In the genomic region with DNA sequence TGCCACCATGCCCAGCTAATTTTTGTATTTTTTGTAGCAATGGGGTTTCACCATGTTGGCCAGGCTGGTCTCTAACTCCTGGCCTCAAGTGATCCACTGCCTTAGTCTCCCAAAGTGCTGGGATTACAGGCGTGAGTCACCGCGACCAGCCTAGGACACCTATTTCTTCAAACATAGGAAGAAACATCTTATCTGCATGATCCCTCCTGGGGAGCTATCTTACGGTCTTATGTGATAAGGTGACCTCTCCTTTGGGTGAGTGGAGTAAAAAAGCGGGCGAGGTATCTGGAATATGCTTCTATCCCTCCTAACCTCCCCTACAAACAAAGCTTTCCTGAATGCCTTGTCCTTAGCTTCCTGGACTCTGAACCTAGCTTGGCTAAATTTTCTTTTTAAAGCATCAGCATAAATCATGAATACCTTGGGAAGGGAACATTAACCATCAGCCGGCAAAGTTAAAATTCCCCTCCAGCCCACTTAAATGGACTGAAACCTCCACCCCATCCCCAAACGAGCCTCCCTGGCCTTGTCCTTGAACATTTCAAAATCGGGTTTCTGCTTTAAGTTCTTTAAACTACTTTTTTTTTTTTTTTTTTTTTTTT, we compare ENCODE assay signal across 1 cellular context.
TF ChIP-seq lines count a peak whose summit lies in the region.

No MANE protein-coding gene starts in this region.

TF ChIP-seq in K562, 482 proteins besides CTCF, POLR2A, EP300 and RAD21 (continued from another document and continues in another):
- TF ChIP-seq, protein P1, sequence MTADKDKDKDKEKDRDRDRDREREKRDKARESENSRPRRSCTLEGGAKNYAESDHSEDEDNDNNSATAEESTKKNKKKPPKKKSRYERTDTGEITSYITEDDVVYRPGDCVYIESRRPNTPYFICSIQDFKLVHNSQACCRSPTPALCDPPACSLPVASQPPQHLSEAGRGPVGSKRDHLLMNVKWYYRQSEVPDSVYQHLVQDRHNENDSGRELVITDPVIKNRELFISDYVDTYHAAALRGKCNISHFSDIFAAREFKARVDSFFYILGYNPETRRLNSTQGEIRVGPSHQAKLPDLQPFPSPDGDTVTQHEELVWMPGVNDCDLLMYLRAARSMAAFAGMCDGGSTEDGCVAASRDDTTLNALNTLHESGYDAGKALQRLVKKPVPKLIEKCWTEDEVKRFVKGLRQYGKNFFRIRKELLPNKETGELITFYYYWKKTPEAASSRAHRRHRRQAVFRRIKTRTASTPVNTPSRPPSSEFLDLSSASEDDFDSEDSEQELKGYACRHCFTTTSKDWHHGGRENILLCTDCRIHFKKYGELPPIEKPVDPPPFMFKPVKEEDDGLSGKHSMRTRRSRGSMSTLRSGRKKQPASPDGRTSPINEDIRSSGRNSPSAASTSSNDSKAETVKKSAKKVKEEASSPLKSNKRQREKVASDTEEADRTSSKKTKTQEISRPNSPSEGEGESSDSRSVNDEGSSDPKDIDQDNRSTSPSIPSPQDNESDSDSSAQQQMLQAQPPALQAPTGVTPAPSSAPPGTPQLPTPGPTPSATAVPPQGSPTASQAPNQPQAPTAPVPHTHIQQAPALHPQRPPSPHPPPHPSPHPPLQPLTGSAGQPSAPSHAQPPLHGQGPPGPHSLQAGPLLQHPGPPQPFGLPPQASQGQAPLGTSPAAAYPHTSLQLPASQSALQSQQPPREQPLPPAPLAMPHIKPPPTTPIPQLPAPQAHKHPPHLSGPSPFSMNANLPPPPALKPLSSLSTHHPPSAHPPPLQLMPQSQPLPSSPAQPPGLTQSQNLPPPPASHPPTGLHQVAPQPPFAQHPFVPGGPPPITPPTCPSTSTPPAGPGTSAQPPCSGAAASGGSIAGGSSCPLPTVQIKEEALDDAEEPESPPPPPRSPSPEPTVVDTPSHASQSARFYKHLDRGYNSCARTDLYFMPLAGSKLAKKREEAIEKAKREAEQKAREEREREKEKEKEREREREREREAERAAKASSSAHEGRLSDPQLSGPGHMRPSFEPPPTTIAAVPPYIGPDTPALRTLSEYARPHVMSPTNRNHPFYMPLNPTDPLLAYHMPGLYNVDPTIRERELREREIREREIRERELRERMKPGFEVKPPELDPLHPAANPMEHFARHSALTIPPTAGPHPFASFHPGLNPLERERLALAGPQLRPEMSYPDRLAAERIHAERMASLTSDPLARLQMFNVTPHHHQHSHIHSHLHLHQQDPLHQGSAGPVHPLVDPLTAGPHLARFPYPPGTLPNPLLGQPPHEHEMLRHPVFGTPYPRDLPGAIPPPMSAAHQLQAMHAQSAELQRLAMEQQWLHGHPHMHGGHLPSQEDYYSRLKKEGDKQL (CRISPR knock-in tag; IDR thresholded peaks at IDR 0.05; ENCODE audit: borderline replicate concordance) = no peak
- TF ChIP-seq NFYB (IDR thresholded peaks at IDR 0.05; ENCODE audit: extremely low read depth, insufficient read length) (no peak), FOXA1 (IDR thresholded peaks at IDR 0.05; ENCODE audit: borderline replicate concordance) (no peak), KAT8 (IDR thresholded peaks at IDR 0.05; ENCODE audit: low read depth) (no peak), ZNF584 (CRISPR knock-in tag; IDR thresholded peaks at IDR 0.05; ENCODE audit: low read depth) (no peak), PPARD (CRISPR knock-in tag; IDR thresholded peaks at IDR 0.05) (no peak), SMARCA4 (IDR thresholded peaks at IDR 0.05) (peak; percentile 87), PCBP1 (IDR thresholded peaks at IDR 0.05; ENCODE audit: low read depth, low read length, poor library complexity, severe bottlenecking) (no peak), SIN3A (IDR thresholded peaks at IDR 0.05; ENCODE audit: borderline replicate concordance in 2 of 2, control insufficient read depth in 1 of 2, low read depth in 2 of 2, low read length in 2 of 2) (no peak), KLF1 (tag; IDR thresholded peaks at IDR 0.05) (no peak), GTF2E2 (tag; IDR thresholded peaks at IDR 0.05) (no peak), ZC3H8 (IDR thresholded peaks at IDR 0.05) (no peak), ZFP1 (CRISPR knock-in tag; IDR thresholded peaks at IDR 0.05) (no peak), ADNP (tag; IDR thresholded peaks at IDR 0.05) (no peak)
- TF ChIP-seq, protein P2, sequence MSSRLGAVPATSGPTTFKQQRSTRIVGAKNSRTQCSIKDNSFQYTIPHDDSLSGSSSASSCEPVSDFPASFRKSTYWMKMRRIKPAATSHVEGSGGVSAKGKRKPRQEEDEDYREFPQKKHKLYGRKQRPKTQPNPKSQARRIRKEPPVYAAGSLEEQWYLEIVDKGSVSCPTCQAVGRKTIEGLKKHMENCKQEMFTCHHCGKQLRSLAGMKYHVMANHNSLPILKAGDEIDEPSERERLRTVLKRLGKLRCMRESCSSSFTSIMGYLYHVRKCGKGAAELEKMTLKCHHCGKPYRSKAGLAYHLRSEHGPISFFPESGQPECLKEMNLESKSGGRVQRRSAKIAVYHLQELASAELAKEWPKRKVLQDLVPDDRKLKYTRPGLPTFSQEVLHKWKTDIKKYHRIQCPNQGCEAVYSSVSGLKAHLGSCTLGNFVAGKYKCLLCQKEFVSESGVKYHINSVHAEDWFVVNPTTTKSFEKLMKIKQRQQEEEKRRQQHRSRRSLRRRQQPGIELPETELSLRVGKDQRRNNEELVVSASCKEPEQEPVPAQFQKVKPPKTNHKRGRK (tag; IDR thresholded peaks at IDR 0.05) = no peak
- TF ChIP-seq, protein P3, sequence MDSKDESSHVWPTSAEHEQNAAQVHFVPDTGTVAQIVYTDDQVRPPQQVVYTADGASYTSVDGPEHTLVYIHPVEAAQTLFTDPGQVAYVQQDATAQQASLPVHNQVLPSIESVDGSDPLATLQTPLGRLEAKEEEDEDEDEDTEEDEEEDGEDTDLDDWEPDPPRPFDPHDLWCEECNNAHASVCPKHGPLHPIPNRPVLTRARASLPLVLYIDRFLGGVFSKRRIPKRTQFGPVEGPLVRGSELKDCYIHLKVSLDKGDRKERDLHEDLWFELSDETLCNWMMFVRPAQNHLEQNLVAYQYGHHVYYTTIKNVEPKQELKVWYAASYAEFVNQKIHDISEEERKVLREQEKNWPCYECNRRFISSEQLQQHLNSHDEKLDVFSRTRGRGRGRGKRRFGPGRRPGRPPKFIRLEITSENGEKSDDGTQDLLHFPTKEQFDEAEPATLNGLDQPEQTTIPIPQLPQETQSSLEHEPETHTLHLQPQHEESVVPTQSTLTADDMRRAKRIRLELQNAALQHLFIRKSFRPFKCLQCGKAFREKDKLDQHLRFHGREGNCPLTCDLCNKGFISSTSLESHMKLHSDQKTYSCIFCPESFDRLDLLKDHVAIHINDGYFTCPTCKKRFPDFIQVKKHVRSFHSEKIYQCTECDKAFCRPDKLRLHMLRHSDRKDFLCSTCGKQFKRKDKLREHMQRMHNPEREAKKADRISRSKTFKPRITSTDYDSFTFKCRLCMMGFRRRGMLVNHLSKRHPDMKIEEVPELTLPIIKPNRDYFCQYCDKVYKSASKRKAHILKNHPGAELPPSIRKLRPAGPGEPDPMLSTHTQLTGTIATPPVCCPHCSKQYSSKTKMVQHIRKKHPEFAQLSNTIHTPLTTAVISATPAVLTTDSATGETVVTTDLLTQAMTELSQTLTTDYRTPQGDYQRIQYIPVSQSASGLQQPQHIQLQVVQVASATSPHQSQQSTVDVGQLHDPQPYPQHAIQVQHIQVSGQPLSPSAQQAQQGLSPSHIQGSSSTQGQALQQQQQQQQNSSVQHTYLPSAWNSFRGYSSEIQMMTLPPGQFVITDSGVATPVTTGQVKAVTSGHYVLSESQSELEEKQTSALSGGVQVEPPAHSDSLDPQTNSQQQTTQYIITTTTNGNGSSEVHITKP (IDR thresholded peaks at IDR 0.05; ENCODE audit: partially characterized antibody) = no peak
- TF ChIP-seq, protein P4, sequence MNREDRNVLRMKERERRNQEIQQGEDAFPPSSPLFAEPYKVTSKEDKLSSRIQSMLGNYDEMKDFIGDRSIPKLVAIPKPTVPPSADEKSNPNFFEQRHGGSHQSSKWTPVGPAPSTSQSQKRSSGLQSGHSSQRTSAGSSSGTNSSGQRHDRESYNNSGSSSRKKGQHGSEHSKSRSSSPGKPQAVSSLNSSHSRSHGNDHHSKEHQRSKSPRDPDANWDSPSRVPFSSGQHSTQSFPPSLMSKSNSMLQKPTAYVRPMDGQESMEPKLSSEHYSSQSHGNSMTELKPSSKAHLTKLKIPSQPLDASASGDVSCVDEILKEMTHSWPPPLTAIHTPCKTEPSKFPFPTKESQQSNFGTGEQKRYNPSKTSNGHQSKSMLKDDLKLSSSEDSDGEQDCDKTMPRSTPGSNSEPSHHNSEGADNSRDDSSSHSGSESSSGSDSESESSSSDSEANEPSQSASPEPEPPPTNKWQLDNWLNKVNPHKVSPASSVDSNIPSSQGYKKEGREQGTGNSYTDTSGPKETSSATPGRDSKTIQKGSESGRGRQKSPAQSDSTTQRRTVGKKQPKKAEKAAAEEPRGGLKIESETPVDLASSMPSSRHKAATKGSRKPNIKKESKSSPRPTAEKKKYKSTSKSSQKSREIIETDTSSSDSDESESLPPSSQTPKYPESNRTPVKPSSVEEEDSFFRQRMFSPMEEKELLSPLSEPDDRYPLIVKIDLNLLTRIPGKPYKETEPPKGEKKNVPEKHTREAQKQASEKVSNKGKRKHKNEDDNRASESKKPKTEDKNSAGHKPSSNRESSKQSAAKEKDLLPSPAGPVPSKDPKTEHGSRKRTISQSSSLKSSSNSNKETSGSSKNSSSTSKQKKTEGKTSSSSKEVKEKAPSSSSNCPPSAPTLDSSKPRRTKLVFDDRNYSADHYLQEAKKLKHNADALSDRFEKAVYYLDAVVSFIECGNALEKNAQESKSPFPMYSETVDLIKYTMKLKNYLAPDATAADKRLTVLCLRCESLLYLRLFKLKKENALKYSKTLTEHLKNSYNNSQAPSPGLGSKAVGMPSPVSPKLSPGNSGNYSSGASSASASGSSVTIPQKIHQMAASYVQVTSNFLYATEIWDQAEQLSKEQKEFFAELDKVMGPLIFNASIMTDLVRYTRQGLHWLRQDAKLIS (CRISPR knock-in tag; IDR thresholded peaks at IDR 0.05) = no peak
- TF ChIP-seq, protein P5, sequence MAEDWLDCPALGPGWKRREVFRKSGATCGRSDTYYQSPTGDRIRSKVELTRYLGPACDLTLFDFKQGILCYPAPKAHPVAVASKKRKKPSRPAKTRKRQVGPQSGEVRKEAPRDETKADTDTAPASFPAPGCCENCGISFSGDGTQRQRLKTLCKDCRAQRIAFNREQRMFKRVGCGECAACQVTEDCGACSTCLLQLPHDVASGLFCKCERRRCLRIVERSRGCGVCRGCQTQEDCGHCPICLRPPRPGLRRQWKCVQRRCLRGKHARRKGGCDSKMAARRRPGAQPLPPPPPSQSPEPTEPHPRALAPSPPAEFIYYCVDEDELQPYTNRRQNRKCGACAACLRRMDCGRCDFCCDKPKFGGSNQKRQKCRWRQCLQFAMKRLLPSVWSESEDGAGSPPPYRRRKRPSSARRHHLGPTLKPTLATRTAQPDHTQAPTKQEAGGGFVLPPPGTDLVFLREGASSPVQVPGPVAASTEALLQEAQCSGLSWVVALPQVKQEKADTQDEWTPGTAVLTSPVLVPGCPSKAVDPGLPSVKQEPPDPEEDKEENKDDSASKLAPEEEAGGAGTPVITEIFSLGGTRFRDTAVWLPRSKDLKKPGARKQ (CRISPR knock-in tag; IDR thresholded peaks at IDR 0.05) = no peak
- TF ChIP-seq, protein P6, sequence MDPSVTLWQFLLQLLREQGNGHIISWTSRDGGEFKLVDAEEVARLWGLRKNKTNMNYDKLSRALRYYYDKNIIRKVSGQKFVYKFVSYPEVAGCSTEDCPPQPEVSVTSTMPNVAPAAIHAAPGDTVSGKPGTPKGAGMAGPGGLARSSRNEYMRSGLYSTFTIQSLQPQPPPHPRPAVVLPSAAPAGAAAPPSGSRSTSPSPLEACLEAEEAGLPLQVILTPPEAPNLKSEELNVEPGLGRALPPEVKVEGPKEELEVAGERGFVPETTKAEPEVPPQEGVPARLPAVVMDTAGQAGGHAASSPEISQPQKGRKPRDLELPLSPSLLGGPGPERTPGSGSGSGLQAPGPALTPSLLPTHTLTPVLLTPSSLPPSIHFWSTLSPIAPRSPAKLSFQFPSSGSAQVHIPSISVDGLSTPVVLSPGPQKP (CRISPR knock-in tag; IDR thresholded peaks at IDR 0.05) = no peak
- TF ChIP-seq, protein P7, sequence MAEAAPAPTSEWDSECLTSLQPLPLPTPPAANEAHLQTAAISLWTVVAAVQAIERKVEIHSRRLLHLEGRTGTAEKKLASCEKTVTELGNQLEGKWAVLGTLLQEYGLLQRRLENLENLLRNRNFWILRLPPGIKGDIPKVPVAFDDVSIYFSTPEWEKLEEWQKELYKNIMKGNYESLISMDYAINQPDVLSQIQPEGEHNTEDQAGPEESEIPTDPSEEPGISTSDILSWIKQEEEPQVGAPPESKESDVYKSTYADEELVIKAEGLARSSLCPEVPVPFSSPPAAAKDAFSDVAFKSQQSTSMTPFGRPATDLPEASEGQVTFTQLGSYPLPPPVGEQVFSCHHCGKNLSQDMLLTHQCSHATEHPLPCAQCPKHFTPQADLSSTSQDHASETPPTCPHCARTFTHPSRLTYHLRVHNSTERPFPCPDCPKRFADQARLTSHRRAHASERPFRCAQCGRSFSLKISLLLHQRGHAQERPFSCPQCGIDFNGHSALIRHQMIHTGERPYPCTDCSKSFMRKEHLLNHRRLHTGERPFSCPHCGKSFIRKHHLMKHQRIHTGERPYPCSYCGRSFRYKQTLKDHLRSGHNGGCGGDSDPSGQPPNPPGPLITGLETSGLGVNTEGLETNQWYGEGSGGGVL (CRISPR knock-in tag; IDR thresholded peaks at IDR 0.05) = no peak
- TF ChIP-seq, protein P8, sequence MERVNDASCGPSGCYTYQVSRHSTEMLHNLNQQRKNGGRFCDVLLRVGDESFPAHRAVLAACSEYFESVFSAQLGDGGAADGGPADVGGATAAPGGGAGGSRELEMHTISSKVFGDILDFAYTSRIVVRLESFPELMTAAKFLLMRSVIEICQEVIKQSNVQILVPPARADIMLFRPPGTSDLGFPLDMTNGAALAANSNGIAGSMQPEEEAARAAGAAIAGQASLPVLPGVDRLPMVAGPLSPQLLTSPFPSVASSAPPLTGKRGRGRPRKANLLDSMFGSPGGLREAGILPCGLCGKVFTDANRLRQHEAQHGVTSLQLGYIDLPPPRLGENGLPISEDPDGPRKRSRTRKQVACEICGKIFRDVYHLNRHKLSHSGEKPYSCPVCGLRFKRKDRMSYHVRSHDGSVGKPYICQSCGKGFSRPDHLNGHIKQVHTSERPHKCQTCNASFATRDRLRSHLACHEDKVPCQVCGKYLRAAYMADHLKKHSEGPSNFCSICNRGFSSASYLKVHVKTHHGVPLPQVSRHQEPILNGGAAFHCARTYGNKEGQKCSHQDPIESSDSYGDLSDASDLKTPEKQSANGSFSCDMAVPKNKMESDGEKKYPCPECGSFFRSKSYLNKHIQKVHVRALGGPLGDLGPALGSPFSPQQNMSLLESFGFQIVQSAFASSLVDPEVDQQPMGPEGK (CRISPR knock-in tag; IDR thresholded peaks at IDR 0.05; ENCODE audit: borderline replicate concordance) = no peak
